ENCODE assay signal across 8 cellular contexts in genomic region chr15:68843425-68844311, GRCh38. TPM values are rescaled to one million over a fixed set of nuclear protein-coding genes. Genes with fewer than 3 reads are reported as not detected.
A peak's percentile ranks its signal among the peaks of the same experiment; 100 is the strongest.
DNase-seq lines count a peak whose midpoint lies in the region; ATAC-seq and TF ChIP-seq lines count a peak whose summit lies in the region.

No MANE protein-coding gene starts in this region.

- ATAC-seq in WTC11, result peak; percentile 99

- H3K4me3 Mint-ChIP-seq in WTC11 (peak overlapping the region; percentile 79), endothelial cell (ENCODE audit: unreplicated experiment) (peak overlapping the region; percentile 86), nephron progenitor cell (peak overlapping the region; percentile 76)

- H3K27me3 Mint-ChIP-seq in WTC11 (ENCODE audit: low read depth) (peaks cover 49% of the 10 kb centered on the region), endothelial cell (ENCODE audit: unreplicated experiment) (peaks cover 5% of the 10 kb centered on the region), nephron progenitor cell (ENCODE audit: low read depth, poor library complexity) (peaks cover 68% of the 10 kb centered on the region)

- no peaks in the 10 kb centered on the region for H3K36me3 Mint-ChIP-seq in WTC11
- no peaks in the 10 kb centered on the region for H3K36me3 Mint-ChIP-seq in endothelial cell (ENCODE audit: low read depth, unreplicated experiment)
- H3K36me3 Mint-ChIP-seq in nephron progenitor cell (ENCODE audit: low read depth), result no peaks in the 10 kb centered on the region

- H3K27ac Mint-ChIP-seq in WTC11 (no peak overlapping the region), endothelial cell (ENCODE audit: unreplicated experiment) (no peak overlapping the region), nephron progenitor cell (no peak overlapping the region)

- POLR2A ChIA-PET in WTC11 (lab: Charles Lee), result interaction anchor here (1.4 kb wide), 1 partner anchor 10 kb away, joined by 3 read pairs; no protein-coding TSS in a partner anchor

- H3K9me3 Mint-ChIP-seq in WTC11 (no peaks in the 10 kb centered on the region), endothelial cell (ENCODE audit: unreplicated experiment) (no peaks in the 10 kb centered on the region), nephron progenitor cell (peaks cover 14% of the 10 kb centered on the region)

- DNase-seq in NCI-H1417 (lab: John Stamatoyannopoulos, UW) (peak in 2 of 3 experiments; percentile 72 to 78), NCI-H1417 treated with DMSO at 0.1 percent for 48 hours (lab: John Stamatoyannopoulos, UW) (no peak), WTC11 (ENCODE audit: low spot score) (peak; percentile 65), endothelial cell (ENCODE audit: low spot score) (peak; percentile 36), nephron progenitor cell (peak; percentile 41), inferior parietal cortex (ENCODE audit: extremely low spot score) (no peak), GM13977 (ENCODE audit: low spot score) (no peak), SIG-M5 treated with dmso at 0.1 percent for 504 hours (lab: John Stamatoyannopoulos, UW; ENCODE audit: unreplicated experiment) (no peak)

- no peak for TF ChIP-seq CTCF in WTC11 (IDR thresholded peaks at IDR 0.05)
- TF ChIP-seq CTCF in endothelial cell (IDR thresholded peaks at IDR 0.05; ENCODE audit: unreplicated experiment), result no peak
- no peak for TF ChIP-seq CTCF in nephron progenitor cell (IDR thresholded peaks at IDR 0.05)
- TF ChIP-seq CTCF in GM13977 (IDR thresholded peaks at IDR 0.05; ENCODE audit: extremely low read depth, insufficient read depth, missing control alignments), result no peak

- H3K4me1 Mint-ChIP-seq in WTC11 (peaks cover 4% of the 10 kb centered on the region), endothelial cell (ENCODE audit: unreplicated experiment) (peaks cover 3% of the 10 kb centered on the region), nephron progenitor cell (peaks cover 6% of the 10 kb centered on the region)

- in situ Hi-C loops in GM13977 (cut with MboI; ENCODE audit: low pct_unique_long_range_greater_than_20kb, low sequenced_read_pairs, unreplicated experiment), result no loop called here

- CTCF ChIA-PET in WTC11 (lab: Charles Lee), result interaction anchor here (1.0 to 1.7 kb wide), 3 partner anchors 15 to 32 kb away, joined by 3 to 8 read pairs (median 3); no protein-coding TSS in a partner anchor

TF ChIP-seq in WTC11, 78 proteins besides CTCF, POLR2A, EP300 and RAD21:
- TF ChIP-seq MAX (CRISPR knock-in tag; IDR thresholded peaks at IDR 0.05) (no peak), FOXP4 (CRISPR knock-in tag; IDR thresholded peaks at IDR 0.05) (no peak), ZNF396 (CRISPR knock-in tag; IDR thresholded peaks at IDR 0.05; ENCODE audit: borderline replicate concordance) (no peak), ZNF532 (CRISPR knock-in tag; IDR thresholded peaks at IDR 0.05; ENCODE audit: borderline replicate concordance) (no peak), KAT7 (CRISPR knock-in tag; IDR thresholded peaks at IDR 0.05; ENCODE audit: borderline replicate concordance) (no peak), PRRX2 (CRISPR knock-in tag; IDR thresholded peaks at IDR 0.05) (no peak), GRHL2 (CRISPR knock-in tag; IDR thresholded peaks at IDR 0.05; ENCODE audit: insufficient replicate concordance, severe bottlenecking) (no peak)

RNA-seq across cellular contexts. Expression of gene ANP32A, which starts 23.0 kb away (rescaled TPM):
- 232 to 253 TPM (median 242 TPM) in 3 replicates for total RNA-seq in WTC11 (2021)
- 248 TPM for total RNA-seq in endothelial cell (ENCODE audit: unreplicated experiment)

Comparison
In these comparisons a context has a peak if more than half of its experiments do, and no peak if none do; other contexts are left out.
1. DNase-seq: peak in NCI-H1417 (2 of 3), WTC11 (single experiment), endothelial cell (single experiment) and nephron progenitor cell (single experiment); none in NCI-H1417 treated with DMSO at 0.1 percent for 48 hours (single experiment), inferior parietal cortex (single experiment), GM13977 (single experiment) and SIG-M5 treated with dmso at 0.1 percent for 504 hours (single experiment).
2. Peak in every context shown above with its lines, with median percentiles within 50 percentile points of each other: H3K4me3 Mint-ChIP-seq.